ENCODE assay signal across 13 cellular contexts in genomic region chr11:30268638-30269037, GRCh38. TPM values are rescaled to one million over a fixed set of nuclear protein-coding genes. Genes with fewer than 3 reads are reported as not detected.
"Had no signal": no experiment of that assay in that cellular context is flagged by ENCODE, and none has a peak within 500 bp of the region (broad histone marks: within the 10 kb centered on the region; RNA-seq: fewer than 3 reads in every experiment).

No MANE protein-coding gene starts in this region.

RNA-seq across cellular contexts. Expression of gene FSHB, which starts 37.8 kb away (rescaled TPM):
- total RNA-seq: OCI-LY7; PC-3; PC-9; Peyer's patch; Right ventricle myocardium inferior; Right ventricle myocardium superior; RPMI7951; SJCRH30; SJSA1; SK-MEL-5; T-cell; T-helper 1 cell treated with Interleukin-12 subunit alpha and Interleukin-12 subunit beta and Interleukin-4 antibody, amounts not matched to agents 30 ng/mL and 1 ng/mL, for 36 hours had no signal
- polyA plus RNA-seq: SK-N-SH had no signal
